ENCODE assay signal across 23 cellular contexts in the genomic region with DNA sequence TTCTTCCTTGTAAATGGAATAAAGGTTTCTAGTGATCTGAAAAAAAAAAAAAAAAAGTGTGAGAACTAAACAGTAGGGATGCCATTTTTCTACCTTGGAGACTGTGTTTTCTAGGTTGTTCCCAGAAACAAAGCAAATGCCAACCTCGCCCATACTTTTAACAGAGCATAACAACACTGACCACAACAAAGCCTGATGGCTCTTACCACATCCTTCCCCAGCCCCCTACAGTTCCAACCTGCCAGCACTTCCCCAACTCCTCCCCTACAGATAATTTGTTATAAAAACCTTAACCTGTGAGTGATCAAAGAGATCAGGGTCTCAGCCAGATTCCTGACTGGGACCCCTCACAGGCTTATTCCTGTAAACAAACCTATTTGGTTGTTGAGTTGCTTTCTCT.
DNase-seq lines count a peak whose midpoint lies in the region; FAIRE-seq lines count a peak whose summit lies in the region.
"Had no signal": no experiment of that assay in that cellular context is flagged by ENCODE, and none has a peak within 500 bp of the region (broad histone marks: within the 10 kb centered on the region; RNA-seq: fewer than 3 reads in every experiment).

No MANE protein-coding gene starts in this region.

- H3K4me1 Mint-ChIP-seq in activated naive CD4-positive, alpha-beta T cell treated with anti-CD3 and anti-CD28 coated beads, Interleukin-2, amount 50 U/mL, for 24 hours: peaks cover 23% of the 10 kb centered on the region

- H3K27ac ChIP-seq in small intestine (ENCODE audit: low read depth in 1 of 2, low read length in 1 of 2): no peak overlapping the region
- H3K27ac ChIP-seq: breast epithelium, psoas muscle, skin epidermis, stomach had no signal

- no peaks in the 10 kb centered on the region for H3K27me3 ChIP-seq in small intestine (ENCODE audit: control insufficient read depth in 2 of 2, insufficient read depth in 2 of 2, low read length in 2 of 2)
- H3K27me3 ChIP-seq: stomach had no signal

- H3K4me3 ChIP-seq in small intestine (ENCODE audit: low read depth in 1 of 2, low read length in 2 of 2): no peak overlapping the region
- H3K4me3 ChIP-seq: breast epithelium, psoas muscle, skin epidermis, stomach had no signal

- no peak for DNase-seq in activated naive CD4-positive, alpha-beta T cell treated with anti-CD3 and anti-CD28 coated beads, Interleukin-2, amount 50 U/mL, for 16 hours
- DNase-seq in LHCN-M2 (ENCODE audit: low read depth) (peak; percentile 2), T-helper 9 cell (peak; percentile 21), small intestine (peak; percentile 13), ACHN (no peak), SIG-M5 (lab: John Stamatoyannopoulos, UW) (no peak), NCI-H2081 treated with DMSO at 0.1 percent for 48 hours (lab: John Stamatoyannopoulos, UW) (no peak)
- DNase-seq: Caco-2; cortex of kidney; EL; HCEC 1CT; left ventricle myocardium superior; NCI-H1417 treated with DMSO at 0.1 percent for 48 hours; NCI-H524; psoas muscle; stimulated activated CD4-positive, alpha-beta T cell treated with anti-CD3 and anti-CD28 coated beads, Interleukin-2, amount 100 ng/mL, for 48 hours; stomach had no signal

- no peaks in the 10 kb centered on the region for H3K36me3 Mint-ChIP-seq in activated naive CD4-positive, alpha-beta T cell treated with anti-CD3 and anti-CD28 coated beads, Interleukin-2, amount 50 U/mL, for 24 hours
- H3K36me3 Mint-ChIP-seq: type B pancreatic cell had no signal

- no peak for FAIRE-seq in small intestine (lab: Jason Lieb, UNC)
- FAIRE-seq: HTR-8/SVneo had no signal

- H3K9me3 Mint-ChIP-seq in activated naive CD4-positive, alpha-beta T cell treated with anti-CD3 and anti-CD28 coated beads, Interleukin-2, amount 50 U/mL, for 24 hours: peaks cover 6% of the 10 kb centered on the region
- H3K9me3 Mint-ChIP-seq: type B pancreatic cell had no signal

- H3K4me1 ChIP-seq in small intestine (ENCODE audit: control insufficient read depth in 2 of 2, insufficient read depth in 1 of 2, low read depth in 1 of 2, low read length in 1 of 2): no peaks in the 10 kb centered on the region
- H3K4me1 ChIP-seq: breast epithelium, Caco-2, psoas muscle, stomach had no signal

- in situ Hi-C loops in ACHN (cut with HindIII; ENCODE audit: low pct_ligation_motif_present, low pct_unique_long_range_greater_than_20kb, low sequenced_read_pairs): no loop called here

- no peak overlapping the region for H3K4me3 Mint-ChIP-seq in activated naive CD4-positive, alpha-beta T cell treated with anti-CD3 and anti-CD28 coated beads, Interleukin-2, amount 50 U/mL, for 24 hours
- H3K4me3 Mint-ChIP-seq: activated T-cell treated with anti-CD3 and anti-CD28 coated beads, Interleukin-2, amount 50 U/mL, for 72 hours; type B pancreatic cell had no signal

- peak overlapping the region; percentile 51 for H3K27ac Mint-ChIP-seq in activated naive CD4-positive, alpha-beta T cell treated with anti-CD3 and anti-CD28 coated beads, Interleukin-2, amount 50 U/mL, for 24 hours
- H3K27ac Mint-ChIP-seq: activated T-cell treated with anti-CD3 and anti-CD28 coated beads, Interleukin-2, amount 50 U/mL, for 72 hours; type B pancreatic cell had no signal

- H3K36me3 ChIP-seq in small intestine (ENCODE audit: control insufficient read depth in 2 of 2, insufficient read depth in 2 of 2, low read length in 2 of 2): no peaks in the 10 kb centered on the region
- H3K36me3 ChIP-seq: breast epithelium, stomach had no signal

- no peaks in the 10 kb centered on the region for H3K27me3 Mint-ChIP-seq in activated naive CD4-positive, alpha-beta T cell treated with anti-CD3 and anti-CD28 coated beads, Interleukin-2, amount 50 U/mL, for 24 hours
- H3K27me3 Mint-ChIP-seq: type B pancreatic cell had no signal

- 43 to 73% (median 53%) methylated on average over 1 of the region's 1 CpG for WGBS in small intestine, 3 donors

- H3K9me3 ChIP-seq in small intestine (ENCODE audit: control insufficient read depth, low read depth): no peaks in the 10 kb centered on the region
- H3K9me3 ChIP-seq: breast epithelium, Caco-2, psoas muscle, stomach had no signal

Comparison
In these comparisons a context has a peak if more than half of its experiments do, and no peak if none do; other contexts are left out.
1. DNase-seq: peak in LHCN-M2 (single experiment), T-helper 9 cell (single experiment) and small intestine (single experiment); none in activated naive CD4-positive, alpha-beta T cell treated with anti-CD3 and anti-CD28 coated beads, Interleukin-2, amount 50 U/mL, for 16 hours (single experiment), ACHN (single experiment), SIG-M5 (single experiment) and NCI-H2081 treated with DMSO at 0.1 percent for 48 hours (single experiment).